2 cellular contexts compared by ENCODE assay signal in the genomic region with DNA sequence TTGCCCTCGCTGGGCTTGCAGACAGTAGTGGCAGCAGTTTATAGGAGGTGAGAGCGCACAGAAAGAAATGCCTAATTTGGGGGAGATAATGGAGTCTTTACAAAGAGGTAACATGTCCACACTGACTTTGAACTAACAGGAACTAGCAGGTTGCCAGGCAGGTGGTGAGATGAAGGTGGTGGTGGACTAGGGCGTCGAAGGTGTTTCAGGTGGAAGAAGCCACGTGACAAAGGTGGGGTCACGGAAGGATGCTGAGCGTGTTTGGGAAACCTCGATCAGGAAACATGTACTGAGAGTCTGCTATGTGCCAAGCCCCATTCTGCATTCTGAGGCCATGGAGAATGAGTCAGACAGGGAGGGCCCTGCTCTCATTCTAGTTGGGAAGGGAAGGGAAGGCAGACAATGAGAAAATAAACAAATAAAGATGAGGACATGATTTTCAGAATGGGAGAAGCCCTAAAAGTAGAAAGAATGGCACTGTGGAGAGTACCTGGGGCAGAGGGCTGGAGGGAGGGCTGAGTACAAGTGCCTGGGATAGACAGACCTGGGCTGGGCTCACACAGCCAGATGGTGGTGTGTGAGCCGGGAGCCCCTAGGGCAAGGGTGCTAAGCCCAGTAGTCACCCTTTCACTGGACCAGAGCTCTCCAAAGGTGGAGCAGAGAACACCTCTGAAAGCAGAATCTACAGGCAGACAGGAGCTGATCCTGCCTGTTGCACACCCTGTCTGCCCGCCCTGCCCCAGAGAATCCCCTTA.
TF ChIP-seq lines count a peak whose summit lies in the region.

No MANE protein-coding gene starts in this region.

TF ChIP-seq in SK-N-SH treated with all-trans-retinoic acid at 6 μM for 48 hours, 23 proteins besides CTCF, POLR2A, EP300 and RAD21 (continued from another document):
- TF ChIP-seq, protein P1, sequence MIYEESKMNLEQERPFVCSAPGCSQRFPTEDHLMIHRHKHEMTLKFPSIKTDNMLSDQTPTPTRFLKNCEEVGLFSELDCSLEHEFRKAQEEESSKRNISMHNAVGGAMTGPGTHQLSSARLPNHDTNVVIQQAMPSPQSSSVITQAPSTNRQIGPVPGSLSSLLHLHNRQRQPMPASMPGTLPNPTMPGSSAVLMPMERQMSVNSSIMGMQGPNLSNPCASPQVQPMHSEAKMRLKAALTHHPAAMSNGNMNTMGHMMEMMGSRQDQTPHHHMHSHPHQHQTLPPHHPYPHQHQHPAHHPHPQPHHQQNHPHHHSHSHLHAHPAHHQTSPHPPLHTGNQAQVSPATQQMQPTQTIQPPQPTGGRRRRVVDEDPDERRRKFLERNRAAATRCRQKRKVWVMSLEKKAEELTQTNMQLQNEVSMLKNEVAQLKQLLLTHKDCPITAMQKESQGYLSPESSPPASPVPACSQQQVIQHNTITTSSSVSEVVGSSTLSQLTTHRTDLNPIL (CRISPR knock-in tag; IDR thresholded peaks at IDR 0.05; ENCODE audit: low read depth), result no peak
- TF ChIP-seq GLIS3 (CRISPR knock-in tag; IDR thresholded peaks at IDR 0.05) (no peak), RARB (CRISPR knock-in tag; IDR thresholded peaks at IDR 0.05) (no peak), BACH2 (CRISPR knock-in tag; IDR thresholded peaks at IDR 0.05; ENCODE audit: borderline replicate concordance) (no peak), PATZ1 (CRISPR knock-in tag; IDR thresholded peaks at IDR 0.05; ENCODE audit: borderline replicate concordance) (no peak), ZNF565 (CRISPR knock-in tag; conservative IDR thresholded peaks at IDR 0.05; ENCODE audit: low read depth) (no peak), ARNTL (CRISPR knock-in tag; IDR thresholded peaks at IDR 0.05; ENCODE audit: borderline replicate concordance, low read depth) (no peak), POU6F1 (CRISPR knock-in tag; IDR thresholded peaks at IDR 0.05; ENCODE audit: borderline replicate concordance, low read depth) (no peak), ISL1 (CRISPR knock-in tag; IDR thresholded peaks at IDR 0.05) (no peak), ZNF70 (CRISPR knock-in tag; IDR thresholded peaks at IDR 0.05) (no peak), ZC3H10 (CRISPR knock-in tag; IDR thresholded peaks at IDR 0.05) (no peak), ZNF8 (CRISPR knock-in tag; IDR thresholded peaks at IDR 0.05) (no peak), PPARA (CRISPR knock-in tag; IDR thresholded peaks at IDR 0.05; ENCODE audit: borderline replicate concordance) (no peak), OSR1 (CRISPR knock-in tag; IDR thresholded peaks at IDR 0.05) (no peak), TSHZ2 (CRISPR knock-in tag; IDR thresholded peaks at IDR 0.05) (no peak), TCF4 (CRISPR knock-in tag; IDR thresholded peaks at IDR 0.05; ENCODE audit: borderline replicate concordance) (no peak)

TF ChIP-seq in SK-N-SH, 30 proteins besides CTCF, POLR2A, EP300 and RAD21 (continued from another document):
- no peak for TF ChIP-seq IRF3 (IDR thresholded peaks at IDR 0.05; ENCODE audit: low read depth, low read length)
- TF ChIP-seq FOXJ3 (CRISPR knock-in tag; IDR thresholded peaks at IDR 0.05), result no peak
- no peak for TF ChIP-seq MEF2A (IDR thresholded peaks at IDR 0.05; ENCODE audit: borderline replicate concordance, low read depth)
